1 cellular context compared by ENCODE assay signal in genomic region chr4:153684182-153685073, GRCh38.
TF ChIP-seq lines count a peak whose summit lies in the region.

Gene TLR2, plus strand, starts transcription at chr4:153684280. Its CDS starts 18,628 bp downstream, at chr4:153702908.

TF ChIP-seq in H1, 55 proteins besides CTCF, POLR2A, EP300 and RAD21:
- TF ChIP-seq SP2 (IDR thresholded peaks at IDR 0.05; ENCODE audit: low read length): no peak
- TF ChIP-seq SUZ12 (IDR thresholded peaks at IDR 0.05; ENCODE audit: low read length): peak; percentile 84
- peak; percentile 14; the same call in 1 of the 2 replicates for TF ChIP-seq TAF1 (IDR thresholded peaks at IDR 0.05; ENCODE audit: low read depth, low read length)
- no peak for TF ChIP-seq POU5F1 (IDR thresholded peaks at IDR 0.05; ENCODE audit: low read depth, low read length)
- TF ChIP-seq TCF12 (IDR thresholded peaks at IDR 0.05; ENCODE audit: low read depth, low read length): no peak
- peak; percentile 95 for TF ChIP-seq E2F6 (IDR thresholded peaks at IDR 0.05)
- TF ChIP-seq KDM4A (IDR thresholded peaks at IDR 0.05; ENCODE audit: low read depth, low read length, severe bottlenecking): peak; percentile 91
- TF ChIP-seq RNF2 (IDR thresholded peaks at IDR 0.05; ENCODE audit: borderline replicate concordance, low read depth, low read length, missing control alignments, poor library complexity, severe bottlenecking): peak; percentile 62
- peak; percentile 36; the same call in 1 of the 2 replicates for TF ChIP-seq KDM1A (IDR thresholded peaks at IDR 0.05; ENCODE audit: borderline replicate concordance, low read length)
- peak; percentile 64 for TF ChIP-seq ASH2L (IDR thresholded peaks at IDR 0.05; ENCODE audit: low read length)
- peak; percentile 78 for TF ChIP-seq EZH2 (IDR thresholded peaks at IDR 0.05; ENCODE audit: low read depth, low read length, severe bottlenecking)
- peak in 1 of 2 experiments; percentile 56; a peak in 1 of 4 replicates for TF ChIP-seq HDAC2 (IDR thresholded peaks at IDR 0.05; ENCODE audit: borderline replicate concordance in 1 of 2, low read depth in 2 of 2, low read length in 2 of 2)
- no peak; the same call in 1 of the 2 replicates for TF ChIP-seq PHF8 (conservative IDR thresholded peaks at IDR 0.05; ENCODE audit: low read depth, low read length)
